ENCODE assay signal across 24 cellular contexts in genomic region chr19:46441775-46442332, GRCh38. TPM values are rescaled to one million over a fixed set of nuclear protein-coding genes. Genes with fewer than 3 reads are reported as not detected.
"Had no signal": no experiment of that assay in that cellular context is flagged by ENCODE, and none has a peak within 500 bp of the region (broad histone marks: within the 10 kb centered on the region; RNA-seq: fewer than 3 reads in every experiment).

No MANE protein-coding gene starts in this region.

- H3K9me3 Mint-ChIP-seq: activated naive CD8-positive, alpha-beta T cell treated with anti-CD3 and anti-CD28 coated beads, Interleukin-2, amount 50 U/mL, for 24 hours; central memory CD8-positive, alpha-beta T cell; immature natural killer cell; naive B cell had no signal

- H3K4me1 Mint-ChIP-seq: immature natural killer cell had no signal

- H3K27ac ChIP-seq: esophagus squamous epithelium, foreskin keratinocyte, neutrophil, skin epidermis had no signal

- H3K4me3 ChIP-seq: esophagus squamous epithelium, skin epidermis had no signal

- H3K36me3 ChIP-seq: esophagus squamous epithelium, neutrophil had no signal

- DNase-seq: activated CD4-positive, alpha-beta T cell treated with anti-CD3 and anti-CD28 coated beads, Interleukin-2, amount 50 U/mL, for 1 hour; activated naive CD4-positive, alpha-beta T cell treated with Interleukin-2 at 50 U/mL for 16 hours; activated naive CD8-positive, alpha-beta T cell treated with anti-CD3 and anti-CD28 coated beads, Interleukin-2, amount 50 U/mL, for 24 hours; effector CD8-positive, alpha-beta T cell; esophagus squamous epithelium; foreskin keratinocyte; glutamatergic neuron; immature natural killer cell; naive B cell; posterior cingulate gyrus; stimulated activated CD4-positive, alpha-beta T cell treated with anti-CD3 and anti-CD28 coated beads, Interleukin-4, amount 100 ng/mL, for 24 hours; stimulated activated naive CD4-positive, alpha-beta T cell; T-helper 9 cell; trophoblast cell had no signal

- ATAC-seq: activated CD4-positive, CD25-positive, alpha-beta regulatory T cell treated with anti-CD3 and anti-CD28 coated beads, Interleukin-2, amount 50 U/mL, for 24 hours; activated naive CD8-positive, alpha-beta T cell treated with anti-CD3 and anti-CD28 coated beads, Interleukin-2, amount 50 U/mL, for 24 hours; foreskin keratinocyte had no signal

- H3K9me3 ChIP-seq: esophagus squamous epithelium, neutrophil had no signal

- H3K27ac Mint-ChIP-seq: activated naive CD8-positive, alpha-beta T cell treated with anti-CD3 and anti-CD28 coated beads, Interleukin-2, amount 50 U/mL, for 24 hours; immature natural killer cell; naive B cell had no signal

- H3K27me3 ChIP-seq: foreskin keratinocyte had no signal

- H3K36me3 Mint-ChIP-seq: immature natural killer cell, naive B cell had no signal

- H3K4me3 Mint-ChIP-seq: activated naive CD8-positive, alpha-beta T cell treated with anti-CD3 and anti-CD28 coated beads, Interleukin-2, amount 50 U/mL, for 24 hours; central memory CD8-positive, alpha-beta T cell; immature natural killer cell; naive B cell had no signal

RNA-seq across cellular contexts. Expression of gene PNMA8C, which starts 13.1 kb away (rescaled TPM):
- total RNA-seq: activated CD8-positive, alpha-beta memory T cell treated with anti-CD3 and anti-CD28 coated beads for 36 hours; endothelial cell of umbilical vein; esophagus squamous epithelium; foreskin keratinocyte; lung microvascular endothelial cell; mononuclear cell; SK-MEL-5; subcutaneous adipose tissue had no signal
- polyA plus RNA-seq: endothelial cell of umbilical vein, foreskin keratinocyte had no signal

RNA-seq across cellular contexts. Expression of gene CCDC8, which starts 28.5 kb away (rescaled TPM):
- total RNA-seq: activated CD8-positive, alpha-beta memory T cell treated with anti-CD3 and anti-CD28 coated beads for 36 hours; mononuclear cell; SK-MEL-5 had no signal
- polyA plus RNA-seq: immature natural killer cell had no signal

RNA-seq across cellular contexts. Expression of gene PNMA8A, which starts 29.5 kb away (rescaled TPM):
- total RNA-seq: lung microvascular endothelial cell, mononuclear cell had no signal
- polyA plus RNA-seq: immature natural killer cell had no signal

RNA-seq across cellular contexts. Expression of gene PNMA8B, which starts 53.8 kb away (rescaled TPM):
- total RNA-seq: SK-MEL-5 had no signal
- polyA plus RNA-seq: endothelial cell of umbilical vein, immature natural killer cell had no signal
